In the genomic region with DNA sequence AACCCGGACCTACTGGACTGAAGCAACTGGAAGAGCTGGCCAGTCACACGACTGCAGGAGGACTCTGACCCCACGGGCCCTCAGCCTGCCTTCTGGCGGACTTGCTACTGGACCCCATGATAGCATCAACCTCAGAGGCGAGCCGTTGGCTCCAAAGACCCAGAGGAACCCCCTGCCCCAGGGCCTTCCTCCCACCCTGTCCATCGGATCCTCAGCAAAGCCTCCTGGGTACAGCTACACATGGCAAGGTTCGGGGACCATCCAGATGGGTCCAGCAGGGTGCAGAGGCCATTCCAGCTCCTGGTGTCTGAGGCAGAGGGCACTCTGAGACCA, we compare ENCODE assay signal across 19 cellular contexts.
"Had no signal": no experiment of that assay in that cellular context is flagged by ENCODE, and none has a peak within 500 bp of the region (broad histone marks: within the 10 kb centered on the region; RNA-seq: fewer than 3 reads in every experiment).

No MANE protein-coding gene starts in this region.

- H3K9me3 ChIP-seq: esophagus squamous epithelium, heart right ventricle, left ventricle myocardium inferior, mucosa of descending colon, pancreas had no signal

- H3K4me3 ChIP-seq: esophagus squamous epithelium, heart right ventricle, left ventricle myocardium inferior, mucosa of descending colon, neural progenitor cell, pancreas had no signal

- DNase-seq: activated CD4-positive, alpha-beta T cell treated with anti-CD3 and anti-CD28 coated beads, Interleukin-2, amount 10 ng/mL, durations not matched to agents 24 days and 14 days; activated naive CD8-positive, alpha-beta T cell treated with anti-CD3 and anti-CD28 coated beads for 36 hours; activated T-cell treated with anti-CD3 and anti-CD28 coated beads for 4 hours; central memory CD4-positive, alpha-beta T cell; effector CD4-positive, alpha-beta T cell; esophagus squamous epithelium; heart right ventricle; left ventricle myocardium inferior; mesenchymal stem cell; mucosa of descending colon; naive thymus-derived CD4-positive, alpha-beta T cell; pancreas; SIG-M5; T1000 had no signal

- H3K4me3 Mint-ChIP-seq: activated CD4-positive, alpha-beta T cell treated with anti-CD3 and anti-CD28 coated beads, Interleukin-2, amount 10 ng/mL, durations not matched to agents 24 days and 14 days; activated naive CD8-positive, alpha-beta T cell treated with anti-CD3 and anti-CD28 coated beads for 36 hours; activated T-helper 1 cell treated with anti-CD3 and anti-CD28 coated beads, Interleukin-12 subunit alpha, Interleukin-12 subunit beta, Interleukin-2, Interleukin-4 antibody, amounts not matched to agents 30 ng/mL and 10 ng/mL and 1 ng/mL, durations not matched to agents 14 hours and 24 hours and 36 hours; brain; naive thymus-derived CD4-positive, alpha-beta T cell; neural progenitor cell; stimulated activated naive CD8-positive, alpha-beta T cell treated with anti-CD3 and anti-CD28 coated beads, Interleukin-15, Interleukin-2, amounts not matched to agents 100 ng/mL and 50 ng/mL, for 24 hours; type B pancreatic cell had no signal

- H3K27me3 ChIP-seq: neural progenitor cell, pancreas had no signal

- H3K4me1 Mint-ChIP-seq: activated CD4-positive, alpha-beta T cell treated with anti-CD3 and anti-CD28 coated beads, Interleukin-2, amount 10 ng/mL, durations not matched to agents 24 days and 14 days; activated naive CD8-positive, alpha-beta T cell treated with anti-CD3 and anti-CD28 coated beads for 36 hours; brain; naive thymus-derived CD4-positive, alpha-beta T cell had no signal

- H3K4me1 ChIP-seq: esophagus squamous epithelium, heart right ventricle, left ventricle myocardium inferior, neural progenitor cell, pancreas had no signal

- H3K9me3 Mint-ChIP-seq: activated CD4-positive, alpha-beta T cell treated with anti-CD3 and anti-CD28 coated beads, Interleukin-2, amount 10 ng/mL, durations not matched to agents 24 days and 14 days; activated naive CD8-positive, alpha-beta T cell treated with anti-CD3 and anti-CD28 coated beads for 36 hours; activated T-helper 1 cell treated with anti-CD3 and anti-CD28 coated beads, Interleukin-12 subunit alpha, Interleukin-12 subunit beta, Interleukin-2, Interleukin-4 antibody, amounts not matched to agents 30 ng/mL and 10 ng/mL and 1 ng/mL, durations not matched to agents 14 hours and 24 hours and 36 hours; brain; naive thymus-derived CD4-positive, alpha-beta T cell; neural progenitor cell; stimulated activated naive CD8-positive, alpha-beta T cell treated with anti-CD3 and anti-CD28 coated beads, Interleukin-15, Interleukin-2, amounts not matched to agents 100 ng/mL and 50 ng/mL, for 24 hours; type B pancreatic cell had no signal

- H3K27me3 Mint-ChIP-seq: activated CD4-positive, alpha-beta T cell treated with anti-CD3 and anti-CD28 coated beads, Interleukin-2, amount 10 ng/mL, durations not matched to agents 24 days and 14 days had no signal

- H3K9ac ChIP-seq: neural progenitor cell had no signal

- H3K36me3 Mint-ChIP-seq: activated naive CD8-positive, alpha-beta T cell treated with anti-CD3 and anti-CD28 coated beads for 36 hours; brain; naive thymus-derived CD4-positive, alpha-beta T cell; neural progenitor cell; type B pancreatic cell had no signal

- H3K27ac ChIP-seq: esophagus squamous epithelium, heart right ventricle, left ventricle myocardium inferior, neural progenitor cell, pancreas had no signal

- H3K36me3 ChIP-seq: esophagus squamous epithelium, heart right ventricle, left ventricle myocardium inferior, neural progenitor cell, pancreas had no signal

- ATAC-seq: mucosa of descending colon; naive thymus-derived CD4-positive, alpha-beta T cell; pancreas had no signal

- H3K27ac Mint-ChIP-seq: activated CD4-positive, alpha-beta T cell treated with anti-CD3 and anti-CD28 coated beads, Interleukin-2, amount 10 ng/mL, durations not matched to agents 24 days and 14 days; activated naive CD8-positive, alpha-beta T cell treated with anti-CD3 and anti-CD28 coated beads for 36 hours; activated T-helper 1 cell treated with anti-CD3 and anti-CD28 coated beads, Interleukin-12 subunit alpha, Interleukin-12 subunit beta, Interleukin-2, Interleukin-4 antibody, amounts not matched to agents 30 ng/mL and 10 ng/mL and 1 ng/mL, durations not matched to agents 14 hours and 24 hours and 36 hours; brain; naive thymus-derived CD4-positive, alpha-beta T cell; neural progenitor cell; stimulated activated naive CD8-positive, alpha-beta T cell treated with anti-CD3 and anti-CD28 coated beads, Interleukin-15, Interleukin-2, amounts not matched to agents 100 ng/mL and 50 ng/mL, for 24 hours; type B pancreatic cell had no signal
